Comparison of ENCODE assay signal across 21 cellular contexts in genomic region chr7:1475393-1475792, GRCh38. TPM values are rescaled to one million over a fixed set of nuclear protein-coding genes. Genes with fewer than 3 reads are reported as not detected.
DNase-seq lines count a peak whose midpoint lies in the region; ATAC-seq and TF ChIP-seq lines count a peak whose summit lies in the region.
"Had no signal": no experiment of that assay in that cellular context is flagged by ENCODE, and none has a peak within 500 bp of the region (broad histone marks: within the 10 kb centered on the region; RNA-seq: fewer than 3 reads in every experiment).

No MANE protein-coding gene starts in this region.

- H3K36me3 ChIP-seq in H7 (replicated peaks; ENCODE audit: control insufficient read depth, insufficient read depth, low read length) (peaks cover 18% of the 10 kb centered on the region), neuronal stem cell (replicated peaks in 1 of 2; ENCODE audit: control insufficient read depth in 2 of 2, insufficient read depth in 2 of 2, low read length in 2 of 2) (peaks cover 46 to 85% of the 10 kb centered on the region in 2 donors)

- peak overlapping the region; percentile 73 for H3K23ac ChIP-seq in neuronal stem cell (ENCODE audit: low read depth, low read length, poor library complexity)

- H3K9me3 ChIP-seq in neuronal stem cell (replicated peaks in 1 of 2; ENCODE audit: control insufficient read depth in 2 of 2, insufficient read depth in 1 of 2, low read depth in 1 of 2, low read length in 2 of 2): no peaks in the 10 kb centered on the region
- H3K9me3 ChIP-seq: A549; BE2C; BLaER1 treated with 17β-estradiol and CSF1 and Interleukin-3, amounts not matched to agents 10 nM and 100 nM had no signal

- peak overlapping the region; percentile 44 for H3K9ac ChIP-seq in neuronal stem cell (ENCODE audit: low read depth, low read length, poor library complexity)
- H3K9ac ChIP-seq: BLaER1 treated with 17β-estradiol and CSF1 and Interleukin-3, amounts not matched to agents 10 nM and 100 nM; GM23248 had no signal

- no peaks in the 10 kb centered on the region for H3K27me3 Mint-ChIP-seq in activated CD4-positive, alpha-beta T cell treated with anti-CD3 and anti-CD28 coated beads, Interleukin-2, amount 10 ng/mL, durations not matched to agents 24 days and 14 days
- H3K27me3 Mint-ChIP-seq in activated CD4-positive, alpha-beta T cell treated with anti-CD3 and anti-CD28 coated beads for 36 hours: no peaks in the 10 kb centered on the region
- peaks cover 0 to 2% (median 0%) of the 10 kb centered on the region in 3 donors for H3K27me3 Mint-ChIP-seq in CD14-positive monocyte (ENCODE audit: low read depth in 3 of 3)
- H3K27me3 Mint-ChIP-seq: CD4-positive, alpha-beta memory T cell had no signal

- peaks cover 2% of the 10 kb centered on the region for H3K79me1 ChIP-seq in neuronal stem cell (ENCODE audit: low read depth, low read length)

- H3K4me1 ChIP-seq in neuronal stem cell (ENCODE audit: control insufficient read depth in 2 of 2, insufficient read depth in 1 of 2, low read depth in 1 of 2, low read length in 2 of 2): peaks cover 0 to 2% of the 10 kb centered on the region in 2 donors
- H3K4me1 ChIP-seq: BE2C had no signal

- POLR2A ChIA-PET in activated CD4-positive, alpha-beta T cell treated with anti-CD3 and anti-CD28 coated beads for 36 hours (lab: Charles Lee): no interaction called here
- POLR2A ChIA-PET in RWPE1 (lab: Yijun Ruan, JAX; ENCODE audit: low non-redundant PET): no interaction called here

- H3K27me3 ChIP-seq in H7 (ENCODE audit: control insufficient read depth, insufficient read depth, low read length) (no peaks in the 10 kb centered on the region), neuronal stem cell (ENCODE audit: control insufficient read depth in 3 of 3, insufficient read depth in 3 of 3, low read depth in 1 of 3, low read length in 3 of 3) (no peaks in the 10 kb centered on the region)
- H3K27me3 ChIP-seq: BE2C; BLaER1 treated with 17β-estradiol and CSF1 and Interleukin-3, amounts not matched to agents 10 nM and 100 nM had no signal

- no peak for DNase-seq in activated CD4-positive, alpha-beta T cell treated with anti-CD3 and anti-CD28 coated beads, Interleukin-2, amount 10 ng/mL, durations not matched to agents 24 days and 14 days
- DNase-seq in activated CD4-positive, alpha-beta T cell treated with anti-CD3 and anti-CD28 coated beads for 36 hours: no peak
- peak; percentile 64 for DNase-seq in H7
- DNase-seq in RWPE1 (ENCODE audit: low spot score): no peak
- no peak for DNase-seq in neuronal stem cell (ENCODE audit: low spot score)
- DNase-seq in NCI-H2171 treated with DMSO at 0.1 percent for 48 hours (lab: John Stamatoyannopoulos, UW): no peak
- DNase-seq in CD14-positive monocyte (ENCODE audit: low spot score): no peak
- DNase-seq: 8988T; ACHN; AML-193; BE2C; Calu3; CD4-positive, alpha-beta memory T cell; COR-L47; DMS79 treated with DMSO at 0.1 percent for 48 hours; GM23248; H9; HFFc6 had no signal

- H3K27ac ChIP-seq in RWPE1: peak overlapping the region; percentile 59
- no peak overlapping the region for H3K27ac ChIP-seq in neuronal stem cell (replicated peaks; ENCODE audit: low read length)
- H3K27ac ChIP-seq: A549; BLaER1 treated with 17β-estradiol and CSF1 and Interleukin-3, amounts not matched to agents 10 nM and 100 nM; GM23248 had no signal

- H3K4me3 Mint-ChIP-seq in activated CD4-positive, alpha-beta T cell treated with anti-CD3 and anti-CD28 coated beads, Interleukin-2, amount 10 ng/mL, durations not matched to agents 24 days and 14 days: no peak overlapping the region
- no peak overlapping the region for H3K4me3 Mint-ChIP-seq in activated CD4-positive, alpha-beta T cell treated with anti-CD3 and anti-CD28 coated beads for 36 hours
- H3K4me3 Mint-ChIP-seq in CD14-positive monocyte: no peak overlapping the region
- H3K4me3 Mint-ChIP-seq: CD4-positive, alpha-beta memory T cell; H9; HFFc6 had no signal

- H2BK12ac ChIP-seq in neuronal stem cell (ENCODE audit: low read length): no peak overlapping the region

- H2AK5ac ChIP-seq in neuronal stem cell (ENCODE audit: low read depth, low read length): no peak overlapping the region

- ATAC-seq in activated CD4-positive, alpha-beta T cell treated with anti-CD3 and anti-CD28 coated beads for 36 hours: no peak
- no peak for ATAC-seq in GM19023 (IDR thresholded peaks at IDR 0.05; ENCODE audit: unreplicated experiment)
- ATAC-seq: A549 had no signal

- peaks cover 2% of the 10 kb centered on the region for H3K4me1 Mint-ChIP-seq in activated CD4-positive, alpha-beta T cell treated with anti-CD3 and anti-CD28 coated beads, Interleukin-2, amount 10 ng/mL, durations not matched to agents 24 days and 14 days
- H3K4me1 Mint-ChIP-seq in activated CD4-positive, alpha-beta T cell treated with anti-CD3 and anti-CD28 coated beads for 36 hours: peaks cover 5% of the 10 kb centered on the region
- H3K4me1 Mint-ChIP-seq in CD14-positive monocyte: no peaks in the 10 kb centered on the region

- TF ChIP-seq CTCF in RWPE1 (conservative IDR thresholded peaks at IDR 0.05; ENCODE audit: low read depth) (no peak), CD14-positive monocyte (IDR thresholded peaks at IDR 0.05) (no peak)

- H4K91ac ChIP-seq in neuronal stem cell (ENCODE audit: low read depth, low read length, poor library complexity): no peak overlapping the region

- intact Hi-C loops in activated CD4-positive, alpha-beta T cell treated with anti-CD3 and anti-CD28 coated beads, Interleukin-2, amount 10 ng/mL, durations not matched to agents 24 days and 14 days (cut with micrococcal nuclease): no loop called here
- intact Hi-C loops in activated CD4-positive, alpha-beta T cell treated with anti-CD3 and anti-CD28 coated beads for 36 hours (cut with DNase I, micrococcal nuclease): no loop called here
- intact Hi-C loops in CD14-positive monocyte (cut with micrococcal nuclease): loop anchor here in 1 of 2 donors (2.0 kb wide), 1 partner anchor 43 kb away; no protein-coding TSS in a partner anchor

- H3K4me3 ChIP-seq in H7 (ENCODE audit: insufficient read depth, low read depth, low read length): no peak overlapping the region
- H3K4me3 ChIP-seq in neuronal stem cell (ENCODE audit: low read length in 2 of 2): no peak overlapping the region
- H3K4me3 ChIP-seq: A549; BLaER1 treated with 17β-estradiol and CSF1 and Interleukin-3, amounts not matched to agents 10 nM and 100 nM; GM23248 had no signal

- no peak overlapping the region for H3K18ac ChIP-seq in neuronal stem cell (ENCODE audit: low read length)

- no peak overlapping the region for H2AFZ ChIP-seq in neuronal stem cell (ENCODE audit: low read length)
- H2AFZ ChIP-seq: GM23248 had no signal

- peak overlapping the region; percentile 51 for H3K27ac Mint-ChIP-seq in activated CD4-positive, alpha-beta T cell treated with anti-CD3 and anti-CD28 coated beads, Interleukin-2, amount 10 ng/mL, durations not matched to agents 24 days and 14 days
- H3K27ac Mint-ChIP-seq in activated CD4-positive, alpha-beta T cell treated with anti-CD3 and anti-CD28 coated beads for 36 hours: no peak overlapping the region
- H3K27ac Mint-ChIP-seq in CD14-positive monocyte: peak overlapping the region in 2 of 7 donors; percentile 0 to 14
- H3K27ac Mint-ChIP-seq: H9, HFFc6 had no signal

- no peak overlapping the region for H2BK120ac ChIP-seq in neuronal stem cell (ENCODE audit: low read depth, low read length)

- CTCF ChIA-PET in activated CD4-positive, alpha-beta T cell treated with anti-CD3 and anti-CD28 coated beads for 36 hours (lab: Charles Lee): interaction anchor here (0.6 to 1.8 kb wide), 2 partner anchors 23 to 801 kb away, joined by 3 to 5 read pairs; no protein-coding TSS in a partner anchor
- CTCF ChIA-PET in RWPE1 (lab: Yijun Ruan, JAX): interaction anchor here (0.5 to 1.7 kb wide), 4 partner anchors 29 to 292 kb away, joined by 4 to 6 read pairs (median 5); no protein-coding TSS in a partner anchor

- no CpG with 5 or more reads among the region's 17 CpGs for WGBS in neuronal stem cell (ENCODE audit: extremely low coverage in 2 of 2, insufficient read length in 2 of 2, insufficient replicate concordance in 1 of 2), 2 donors

- no peak overlapping the region for H2BK5ac ChIP-seq in neuronal stem cell (ENCODE audit: low read length)

- no peak overlapping the region for H2BK15ac ChIP-seq in neuronal stem cell (ENCODE audit: low read length)

- H3K4ac ChIP-seq in neuronal stem cell (ENCODE audit: low read length): no peak overlapping the region

- H3K4me2 ChIP-seq in neuronal stem cell (ENCODE audit: insufficient read depth, low read length, poor library complexity, severe bottlenecking): no peak overlapping the region
- H3K4me2 ChIP-seq: A549; BLaER1 treated with 17β-estradiol and CSF1 and Interleukin-3, amounts not matched to agents 10 nM and 100 nM had no signal

- H4K8ac ChIP-seq in neuronal stem cell (ENCODE audit: low read depth, low read length): no peak overlapping the region

- peaks cover 5% of the 10 kb centered on the region for H3K36me3 Mint-ChIP-seq in activated CD4-positive, alpha-beta T cell treated with anti-CD3 and anti-CD28 coated beads, Interleukin-2, amount 10 ng/mL, durations not matched to agents 24 days and 14 days (ENCODE audit: low read depth)
- peaks cover 3% of the 10 kb centered on the region for H3K36me3 Mint-ChIP-seq in activated CD4-positive, alpha-beta T cell treated with anti-CD3 and anti-CD28 coated beads for 36 hours (ENCODE audit: low read depth)
- peaks cover 38 to 78% of the 10 kb centered on the region in 2 donors for H3K36me3 Mint-ChIP-seq in CD14-positive monocyte

- no peaks in the 10 kb centered on the region for H3K9me3 Mint-ChIP-seq in activated CD4-positive, alpha-beta T cell treated with anti-CD3 and anti-CD28 coated beads, Interleukin-2, amount 10 ng/mL, durations not matched to agents 24 days and 14 days
- H3K9me3 Mint-ChIP-seq in activated CD4-positive, alpha-beta T cell treated with anti-CD3 and anti-CD28 coated beads for 36 hours (ENCODE audit: low read depth): no peaks in the 10 kb centered on the region
- no peaks in the 10 kb centered on the region for H3K9me3 Mint-ChIP-seq in CD14-positive monocyte
- H3K9me3 Mint-ChIP-seq: CD4-positive, alpha-beta memory T cell; H9; HFFc6 had no signal

- H3K14ac ChIP-seq in neuronal stem cell (ENCODE audit: low read length): no peak overlapping the region

RNA-seq across cellular contexts. Expression of gene MICALL2, which starts 16.1 kb away (rescaled TPM):
- 1.8 TPM in 2 replicates for total RNA-seq in activated CD4-positive, alpha-beta T cell treated with anti-CD3 and anti-CD28 coated beads, Interleukin-2, amount 10 ng/mL, durations not matched to agents 24 days and 14 days
- 1 to 10 TPM; 1.9 to 2.7 TPM for total RNA-seq in activated CD4-positive, alpha-beta T cell treated with anti-CD3 and anti-CD28 coated beads for 36 hours
- total RNA-seq in H7 (2014; rRNA removed; shearing (Covaris generic)): 5.2 and 7.6 TPM in 2 replicates
- polyA plus RNA-seq in neuronal stem cell (2013, experiment 1 of 2): 9.4 TPM
- 10.1 TPM for polyA plus RNA-seq in neuronal stem cell (2013, experiment 2 of 2)
- under 1 TPM; 0.14 to 0.72 TPM for polyA plus RNA-seq in CD14-positive monocyte

RNA-seq across cellular contexts. Expression of gene INTS1, which starts 28.8 kb away (rescaled TPM):
- total RNA-seq in activated CD4-positive, alpha-beta T cell treated with anti-CD3 and anti-CD28 coated beads, Interleukin-2, amount 10 ng/mL, durations not matched to agents 24 days and 14 days: 89.5 and 94.3 TPM in 2 replicates
- total RNA-seq in activated CD4-positive, alpha-beta T cell treated with anti-CD3 and anti-CD28 coated beads for 36 hours: 10 to 100 TPM; 78.1 to 81.7 TPM
- 71.8 and 78.7 TPM in 2 replicates for total RNA-seq in H7 (2014; rRNA removed; shearing (Covaris generic))
- polyA plus RNA-seq in neuronal stem cell (2013, experiment 1 of 2): 25.3 TPM
- polyA plus RNA-seq in neuronal stem cell (2013, experiment 2 of 2): 24.4 TPM
- polyA plus RNA-seq in CD14-positive monocyte: 1 to 10 TPM; 5.5 to 7.3 TPM

RNA-seq across cellular contexts. Expression of gene MAFK, which starts 55.1 kb away (rescaled TPM):
- 42.9 and 45.5 TPM in 2 replicates for total RNA-seq in activated CD4-positive, alpha-beta T cell treated with anti-CD3 and anti-CD28 coated beads, Interleukin-2, amount 10 ng/mL, durations not matched to agents 24 days and 14 days
- 10 to 100 TPM; 28.7 to 33.1 TPM for total RNA-seq in activated CD4-positive, alpha-beta T cell treated with anti-CD3 and anti-CD28 coated beads for 36 hours
- total RNA-seq in H7 (2014; rRNA removed; shearing (Covaris generic)): 14.8 and 23.1 TPM in 2 replicates
- 4.4 TPM for polyA plus RNA-seq in neuronal stem cell (2013, experiment 1 of 2)
- polyA plus RNA-seq in neuronal stem cell (2013, experiment 2 of 2): 4.1 TPM
- polyA plus RNA-seq in CD14-positive monocyte: under 1 TPM; 0.30 to 0.48 TPM
